ENCODE assay signal across 9 cellular contexts in the genomic region with DNA sequence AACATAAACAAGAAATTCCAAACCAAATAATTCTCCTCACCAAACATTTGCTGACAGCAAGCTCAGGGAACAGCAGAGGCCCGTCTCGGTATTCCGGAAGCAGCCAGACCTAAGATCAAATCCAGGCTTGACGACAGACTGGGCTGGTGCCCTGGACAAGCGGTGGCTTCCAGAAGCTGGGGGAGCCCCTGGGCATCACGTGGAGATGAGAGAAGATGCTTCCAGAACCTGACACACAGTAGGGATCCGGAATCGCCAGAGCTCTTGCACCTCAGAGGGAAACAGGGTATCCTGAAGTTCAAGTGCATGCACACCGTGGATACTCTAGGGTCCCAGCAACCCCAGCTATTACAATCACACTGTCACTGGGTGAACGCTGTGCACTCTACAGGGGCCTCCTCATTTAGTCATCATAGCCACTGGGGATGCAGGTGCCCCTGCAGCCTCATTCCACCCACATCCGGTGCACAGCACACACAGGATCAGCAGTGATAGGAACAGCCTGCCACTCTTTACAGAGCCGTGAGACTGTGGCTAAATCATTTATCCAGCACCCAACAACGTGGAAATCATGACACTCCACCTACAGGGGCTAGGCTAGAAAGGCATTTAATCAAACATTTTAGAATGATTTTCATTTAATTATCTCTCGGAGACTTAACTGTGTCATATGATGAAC.
DNase-seq lines count a peak whose midpoint lies in the region; ATAC-seq and TF ChIP-seq lines count a peak whose summit lies in the region.
"Had no signal": no experiment of that assay in that cellular context is flagged by ENCODE, and none has a peak within 500 bp of the region (broad histone marks: within the 10 kb centered on the region; RNA-seq: fewer than 3 reads in every experiment).

No MANE protein-coding gene starts in this region.

- no peaks in the 10 kb centered on the region for H3K9me3 Mint-ChIP-seq in activated B cell treated with CpG ODN at 0.5 μM for 24 hours
- no peaks in the 10 kb centered on the region for H3K9me3 Mint-ChIP-seq in central memory CD8-positive, alpha-beta T cell

- H3K36me3 Mint-ChIP-seq in activated B cell treated with CpG ODN at 0.5 μM for 24 hours (ENCODE audit: low read depth) = no peaks in the 10 kb centered on the region
- peaks cover 10% of the 10 kb centered on the region for H3K36me3 Mint-ChIP-seq in central memory CD8-positive, alpha-beta T cell (ENCODE audit: insufficient read depth)

- ATAC-seq in activated B cell treated with CpG ODN at 0.5 μM for 24 hours (ENCODE audit: low read depth) = peak; percentile 12
- ATAC-seq in central memory CD8-positive, alpha-beta T cell (replicated peaks; ENCODE audit: extremely low read depth, poor library complexity, severe bottlenecking) = peak; percentile 94
- no peak for ATAC-seq in GM19324 (IDR thresholded peaks at IDR 0.05; ENCODE audit: low FRiP score, unreplicated experiment)

- peak; percentile 12 for DNase-seq in activated B cell treated with CpG ODN at 0.5 μM for 24 hours
- peak; percentile 41 to 80 for DNase-seq in central memory CD8-positive, alpha-beta T cell (ENCODE audit: low spot score in 2 of 2)
- DNase-seq in stimulated activated CD4-positive, alpha-beta T cell treated with anti-CD3 and anti-CD28 coated beads, Interleukin-15, amount 100 ng/mL, for 1 hour (ENCODE audit: low read depth in 1 of 2, low spot score in 1 of 2) = peak; percentile 41 to 64
- DNase-seq in GM19240 (ENCODE audit: insufficient read length, low spot score) = no peak
- no peak for DNase-seq in NCI-H2107 (lab: John Stamatoyannopoulos, UW)
- DNase-seq in NCI-H2107 treated with DMSO at 0.1 percent for 48 hours (lab: John Stamatoyannopoulos, UW; ENCODE audit: unreplicated experiment) = no peak

- intact Hi-C loops in activated B cell treated with CpG ODN at 0.5 μM for 24 hours (cut with micrococcal nuclease) = no loop called here

- H3K27ac Mint-ChIP-seq in activated B cell treated with CpG ODN at 0.5 μM for 24 hours = no peak overlapping the region
- peak overlapping the region; percentile 89 for H3K27ac Mint-ChIP-seq in central memory CD8-positive, alpha-beta T cell (ENCODE audit: low read depth)

- H3K4me1 Mint-ChIP-seq in activated B cell treated with CpG ODN at 0.5 μM for 24 hours = peaks cover 56% of the 10 kb centered on the region
- H3K4me1 Mint-ChIP-seq in central memory CD8-positive, alpha-beta T cell = peaks cover 37% of the 10 kb centered on the region

- CTCF ChIA-PET in activated B cell treated with CpG ODN at 0.5 μM for 24 hours (lab: Charles Lee) = no interaction called here

- peaks cover 2% of the 10 kb centered on the region for H3K27me3 Mint-ChIP-seq in activated B cell treated with CpG ODN at 0.5 μM for 24 hours
- no peaks in the 10 kb centered on the region for H3K27me3 Mint-ChIP-seq in central memory CD8-positive, alpha-beta T cell

- H3K4me3 Mint-ChIP-seq in activated B cell treated with CpG ODN at 0.5 μM for 24 hours = no peak overlapping the region
- peak overlapping the region; percentile 71 for H3K4me3 Mint-ChIP-seq in central memory CD8-positive, alpha-beta T cell

- POLR2A ChIA-PET in activated B cell treated with CpG ODN at 0.5 μM for 24 hours (lab: Charles Lee) = no interaction called here

- TF ChIP-seq CTCF in C4-2B (conservative IDR thresholded peaks at IDR 0.05) (no peak), activated B cell treated with CpG ODN at 0.5 μM for 24 hours (IDR thresholded peaks at IDR 0.05) (no peak)

- H3K27ac ChIP-seq in C4-2B = peak overlapping the region; percentile 72
- H3K27ac ChIP-seq: thyroid gland had no signal

Comparison
In these comparisons a context has a peak if more than half of its experiments do, and no peak if none do; other contexts are left out.
1. DNase-seq: peak in activated B cell treated with CpG ODN at 0.5 μM for 24 hours (single experiment), central memory CD8-positive, alpha-beta T cell (2 of 2) and stimulated activated CD4-positive, alpha-beta T cell treated with anti-CD3 and anti-CD28 coated beads, Interleukin-15, amount 100 ng/mL, for 1 hour (2 of 2); none in GM19240 (single experiment), NCI-H2107 (single experiment) and NCI-H2107 treated with DMSO at 0.1 percent for 48 hours (single experiment).